ENCODE assay signal across 1 cellular context in genomic region chr4:145056325-145057130, GRCh38.
TF ChIP-seq lines count a peak whose summit lies in the region.

No MANE protein-coding gene starts in this region.

TF ChIP-seq in HepG2, 621 proteins besides CTCF, POLR2A, EP300 and RAD21:
- TF ChIP-seq, protein P1, sequence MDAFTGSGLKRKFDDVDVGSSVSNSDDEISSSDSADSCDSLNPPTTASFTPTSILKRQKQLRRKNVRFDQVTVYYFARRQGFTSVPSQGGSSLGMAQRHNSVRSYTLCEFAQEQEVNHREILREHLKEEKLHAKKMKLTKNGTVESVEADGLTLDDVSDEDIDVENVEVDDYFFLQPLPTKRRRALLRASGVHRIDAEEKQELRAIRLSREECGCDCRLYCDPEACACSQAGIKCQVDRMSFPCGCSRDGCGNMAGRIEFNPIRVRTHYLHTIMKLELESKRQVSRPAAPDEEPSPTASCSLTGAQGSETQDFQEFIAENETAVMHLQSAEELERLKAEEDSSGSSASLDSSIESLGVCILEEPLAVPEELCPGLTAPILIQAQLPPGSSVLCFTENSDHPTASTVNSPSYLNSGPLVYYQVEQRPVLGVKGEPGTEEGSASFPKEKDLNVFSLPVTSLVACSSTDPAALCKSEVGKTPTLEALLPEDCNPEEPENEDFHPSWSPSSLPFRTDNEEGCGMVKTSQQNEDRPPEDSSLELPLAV (CRISPR knock-in tag; conservative IDR thresholded peaks at IDR 0.05; ENCODE audit: low read depth), result no peak
- TF ChIP-seq CEBPB (IDR thresholded peaks at IDR 0.05; ENCODE audit: borderline replicate concordance, low read depth, low read length), result peak; percentile 42; the same call in 1 of the 2 replicates
TF ChIP-seq in HepG2: peak in this region for 1.
